In the genomic region with DNA sequence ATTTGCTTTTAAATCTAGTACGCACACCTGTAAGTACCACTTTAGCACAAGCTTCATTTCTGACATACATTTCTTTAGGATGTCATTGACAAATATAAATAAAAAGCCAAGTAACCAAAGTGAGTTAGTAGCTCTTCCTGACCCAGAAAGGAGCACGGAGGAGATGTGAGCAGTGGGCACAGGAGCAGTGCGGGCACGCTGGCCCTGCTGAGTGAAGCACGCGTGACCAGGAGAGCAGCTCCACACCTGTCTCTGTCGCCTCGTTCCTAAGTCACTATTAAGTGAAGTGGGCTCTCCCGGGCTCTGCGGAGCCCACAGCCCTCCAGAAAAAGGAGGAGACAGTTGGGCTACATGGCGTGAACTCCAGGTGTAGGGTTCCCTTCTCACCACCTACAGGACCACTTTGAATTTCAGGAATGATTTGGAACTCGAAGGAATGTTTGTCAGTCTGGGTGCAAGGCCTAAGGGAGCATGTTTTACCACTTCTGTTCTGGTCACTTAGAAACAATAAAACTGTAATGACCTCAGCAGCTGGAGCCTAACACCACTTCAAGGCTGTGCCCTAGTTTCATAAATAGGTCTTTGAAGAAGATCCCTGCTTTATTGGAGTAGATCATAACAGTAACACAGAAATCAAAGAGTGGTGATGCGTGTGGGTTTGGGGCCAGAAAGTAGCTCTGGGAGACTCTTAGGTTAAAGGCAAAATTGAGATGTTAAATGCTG, we compare ENCODE assay signal across 1 cellular context.
TF ChIP-seq lines count a peak whose summit lies in the region.

No MANE protein-coding gene starts in this region.

TF ChIP-seq in WTC11, 78 proteins besides CTCF, POLR2A, EP300 and RAD21 (continued from another document):
- TF ChIP-seq SMAD3 (CRISPR knock-in tag; IDR thresholded peaks at IDR 0.05; ENCODE audit: borderline replicate concordance): no peak
- TF ChIP-seq, protein P1, sequence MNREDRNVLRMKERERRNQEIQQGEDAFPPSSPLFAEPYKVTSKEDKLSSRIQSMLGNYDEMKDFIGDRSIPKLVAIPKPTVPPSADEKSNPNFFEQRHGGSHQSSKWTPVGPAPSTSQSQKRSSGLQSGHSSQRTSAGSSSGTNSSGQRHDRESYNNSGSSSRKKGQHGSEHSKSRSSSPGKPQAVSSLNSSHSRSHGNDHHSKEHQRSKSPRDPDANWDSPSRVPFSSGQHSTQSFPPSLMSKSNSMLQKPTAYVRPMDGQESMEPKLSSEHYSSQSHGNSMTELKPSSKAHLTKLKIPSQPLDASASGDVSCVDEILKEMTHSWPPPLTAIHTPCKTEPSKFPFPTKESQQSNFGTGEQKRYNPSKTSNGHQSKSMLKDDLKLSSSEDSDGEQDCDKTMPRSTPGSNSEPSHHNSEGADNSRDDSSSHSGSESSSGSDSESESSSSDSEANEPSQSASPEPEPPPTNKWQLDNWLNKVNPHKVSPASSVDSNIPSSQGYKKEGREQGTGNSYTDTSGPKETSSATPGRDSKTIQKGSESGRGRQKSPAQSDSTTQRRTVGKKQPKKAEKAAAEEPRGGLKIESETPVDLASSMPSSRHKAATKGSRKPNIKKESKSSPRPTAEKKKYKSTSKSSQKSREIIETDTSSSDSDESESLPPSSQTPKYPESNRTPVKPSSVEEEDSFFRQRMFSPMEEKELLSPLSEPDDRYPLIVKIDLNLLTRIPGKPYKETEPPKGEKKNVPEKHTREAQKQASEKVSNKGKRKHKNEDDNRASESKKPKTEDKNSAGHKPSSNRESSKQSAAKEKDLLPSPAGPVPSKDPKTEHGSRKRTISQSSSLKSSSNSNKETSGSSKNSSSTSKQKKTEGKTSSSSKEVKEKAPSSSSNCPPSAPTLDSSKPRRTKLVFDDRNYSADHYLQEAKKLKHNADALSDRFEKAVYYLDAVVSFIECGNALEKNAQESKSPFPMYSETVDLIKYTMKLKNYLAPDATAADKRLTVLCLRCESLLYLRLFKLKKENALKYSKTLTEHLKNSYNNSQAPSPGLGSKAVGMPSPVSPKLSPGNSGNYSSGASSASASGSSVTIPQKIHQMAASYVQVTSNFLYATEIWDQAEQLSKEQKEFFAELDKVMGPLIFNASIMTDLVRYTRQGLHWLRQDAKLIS (CRISPR knock-in tag; IDR thresholded peaks at IDR 0.05; ENCODE audit: borderline replicate concordance): no peak
